Comparison of ENCODE assay signal across 10 cellular contexts in the genomic region with DNA sequence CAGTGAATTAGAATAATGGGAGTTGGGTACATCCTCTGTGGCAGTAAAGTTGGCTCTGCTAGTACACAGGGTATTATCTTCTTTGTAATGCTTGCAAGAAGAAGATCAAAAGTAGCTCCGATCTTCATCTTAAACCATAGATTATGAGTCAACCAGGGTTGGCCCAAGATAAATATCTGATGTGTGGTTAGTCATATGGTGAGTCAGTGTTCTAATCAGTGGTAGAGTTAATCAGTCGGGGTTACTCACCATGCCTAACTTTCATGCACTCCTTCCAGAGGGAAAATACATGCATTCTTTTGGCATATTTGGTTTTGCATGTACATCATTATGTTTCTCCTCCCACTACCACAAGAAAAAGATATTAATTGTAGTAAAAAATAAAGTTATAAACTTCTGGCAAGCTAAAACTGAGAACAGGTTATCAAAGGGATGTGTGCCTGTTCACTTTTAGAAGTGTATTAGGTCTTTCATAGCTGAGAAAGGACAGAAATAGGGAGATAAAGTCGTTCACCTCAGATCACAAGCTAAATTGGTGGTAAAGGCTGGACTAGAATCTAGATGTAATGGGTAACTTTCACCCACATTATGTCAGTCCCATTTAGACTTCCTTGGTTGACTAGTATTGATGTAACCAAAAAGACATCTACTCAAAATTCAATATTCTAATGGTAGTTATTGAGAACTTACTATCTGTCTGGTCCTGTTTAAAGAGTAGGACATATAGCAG.
A peak's percentile ranks its signal among the peaks of the same experiment; 100 is the strongest.
DNase-seq lines count a peak whose midpoint lies in the region; ATAC-seq and TF ChIP-seq lines count a peak whose summit lies in the region.
"Had no signal": no experiment of that assay in that cellular context is flagged by ENCODE, and none has a peak within 500 bp of the region (broad histone marks: within the 10 kb centered on the region; RNA-seq: fewer than 3 reads in every experiment).

No MANE protein-coding gene starts in this region.

- no peaks in the 10 kb centered on the region for H3K27me3 Mint-ChIP-seq in Calu3 (ENCODE audit: unreplicated experiment)
- no peaks in the 10 kb centered on the region for H3K27me3 Mint-ChIP-seq in natural killer cell (ENCODE audit: low read depth in 2 of 2)

- H3K9me3 Mint-ChIP-seq in Calu3 (ENCODE audit: low read depth, unreplicated experiment), result no peaks in the 10 kb centered on the region
- peaks cover 0 to 5% of the 10 kb centered on the region in 2 donors for H3K9me3 Mint-ChIP-seq in natural killer cell

- DNase-seq in Calu3, result peak; percentile 44
- peak; percentile 26 for DNase-seq in MG63
- DNase-seq in body of pancreas, result no peak
- DNase-seq in natural killer cell, result no peak
- DNase-seq in NCI-H2227 treated with DMSO at 0.1 percent for 48 hours (lab: John Stamatoyannopoulos, UW), result no peak
- DNase-seq in posterior cingulate gyrus, result no peak
- DNase-seq: activated CD4-positive, alpha-beta T cell treated with anti-CD3 and anti-CD28 coated beads for 4 hours; NCI-H1930 had no signal

- H3K4me3 Mint-ChIP-seq in Calu3 (ENCODE audit: low read depth, unreplicated experiment) (peak overlapping the region; percentile 45), natural killer cell (no peak overlapping the region)

- H3K4me1 Mint-ChIP-seq in Calu3 (ENCODE audit: low read depth, unreplicated experiment) (peaks cover 43% of the 10 kb centered on the region), natural killer cell (no peaks in the 10 kb centered on the region)

- H3K27me3 ChIP-seq in MG63, result no peaks in the 10 kb centered on the region
- H3K27me3 ChIP-seq in body of pancreas, result no peaks in the 10 kb centered on the region

- TF ChIP-seq CTCF in Calu3 (IDR thresholded peaks at IDR 0.05; ENCODE audit: unreplicated experiment) (no peak), body of pancreas (IDR thresholded peaks at IDR 0.05) (no peak), natural killer cell (IDR thresholded peaks at IDR 0.05) (no peak)

- TF ChIP-seq POLR2A in body of pancreas (IDR thresholded peaks at IDR 0.05), result no peak

- peaks cover 10% of the 10 kb centered on the region for H3K9me3 ChIP-seq in MG63
- H3K9me3 ChIP-seq in body of pancreas, result no peaks in the 10 kb centered on the region

- H3K36me3 Mint-ChIP-seq in Calu3 (ENCODE audit: insufficient read depth, unreplicated experiment) (peaks cover 5% of the 10 kb centered on the region), natural killer cell (no peaks in the 10 kb centered on the region)

- 27 to 31% methylated on average over 3 of the region's 3 CpGs for WGBS in body of pancreas, 2 donors

- peak; percentile 48 for ATAC-seq in body of pancreas
- peak in 2 of 3 donors; percentile 32 to 82 for ATAC-seq in natural killer cell
- no peak for ATAC-seq in HG02759 (IDR thresholded peaks at IDR 0.05; ENCODE audit: unreplicated experiment)
- no peak for ATAC-seq in HG03520 (IDR thresholded peaks at IDR 0.05; ENCODE audit: unreplicated experiment)

- H3K4me3 ChIP-seq in MG63 (no peak overlapping the region), body of pancreas (no peak overlapping the region)

- peak overlapping the region; percentile 96 for H3K27ac Mint-ChIP-seq in Calu3 (ENCODE audit: unreplicated experiment)
- H3K27ac Mint-ChIP-seq in natural killer cell, result no peak overlapping the region

- CTCF ChIA-PET in Calu3 (lab: Charles Lee), result interaction anchor here (0.7 to 1.8 kb wide), 6 partner anchors 22 to 699 kb away, joined by 3 to 6 read pairs (median 4); no protein-coding TSS in a partner anchor

- BruUV-seq in Calu3 (replicated peaks; lab: Mats Ljungman, UMichigan), result no TSS peak

- intact Hi-C loops in Calu3 (cut with micrococcal nuclease; ENCODE audit: unreplicated experiment) (loop anchor here (2.0 to 5.0 kb wide), 6 partner anchors 228 to 687 kb away; no protein-coding TSS in a partner anchor), body of pancreas (cut with DNase I) (no loop called here), natural killer cell (cut with micrococcal nuclease) (no loop called here), posterior cingulate gyrus (cut with DNase I) (no loop called here)

- H3K36me3 ChIP-seq in MG63, result no peaks in the 10 kb centered on the region
- no peaks in the 10 kb centered on the region for H3K36me3 ChIP-seq in body of pancreas (replicated peaks in 1 of 2; ENCODE audit: insufficient read depth in 1 of 2, low read depth in 2 of 2)

- no peaks in the 10 kb centered on the region for H3K4me1 ChIP-seq in body of pancreas

- H3K27ac ChIP-seq in body of pancreas, result no peak overlapping the region

Comparison
In these comparisons a context has a peak if more than half of its experiments do, and no peak if none do; other contexts are left out.
1. DNase-seq: peak in Calu3 (single experiment) and MG63 (single experiment); none in body of pancreas (0 of 4), natural killer cell (single experiment), NCI-H2227 treated with DMSO at 0.1 percent for 48 hours (single experiment) and posterior cingulate gyrus (0 of 10).
2. ATAC-seq: peak in body of pancreas (single experiment) and natural killer cell (2 of 3); none in HG02759 (single experiment) and HG03520 (single experiment).